ENCODE assay signal across 14 cellular contexts in the genomic region with DNA sequence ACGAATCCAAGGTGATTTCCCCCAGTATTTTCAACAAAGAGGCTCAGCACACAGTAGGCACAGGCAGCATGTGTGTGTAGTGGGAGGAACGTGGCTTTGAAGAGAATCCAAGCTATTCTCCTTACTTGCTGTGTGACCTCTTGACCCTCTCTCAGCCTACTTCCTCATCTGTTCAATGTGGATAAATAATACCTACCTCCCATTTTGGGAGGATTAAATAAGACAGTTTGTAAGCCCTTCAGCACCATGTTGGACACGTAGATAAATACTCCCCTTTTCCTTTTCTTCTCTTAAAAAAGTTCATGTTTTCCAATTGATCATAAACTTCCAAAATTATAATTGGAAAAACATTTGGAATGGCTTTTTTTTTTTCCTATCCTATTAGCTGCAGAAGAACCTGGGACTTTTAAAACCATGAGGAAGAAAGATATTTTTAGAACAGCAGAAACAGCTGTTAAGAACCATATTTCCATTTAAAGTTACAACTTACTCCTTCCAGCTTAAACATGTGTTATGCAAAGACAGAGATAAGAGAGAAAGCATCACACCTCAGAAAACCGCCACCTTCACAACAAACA. TPM values are rescaled to one million over a fixed set of nuclear protein-coding genes. Genes with fewer than 3 reads are reported as not detected.
DNase-seq lines count a peak whose midpoint lies in the region; ATAC-seq and TF ChIP-seq lines count a peak whose summit lies in the region.
"Had no signal": no experiment of that assay in that cellular context is flagged by ENCODE, and none has a peak within 500 bp of the region (broad histone marks: within the 10 kb centered on the region; RNA-seq: fewer than 3 reads in every experiment).

No MANE protein-coding gene starts in this region.

- H3K9me3 ChIP-seq in cardiac muscle cell (ENCODE audit: low read depth) (no peaks in the 10 kb centered on the region), right cardiac atrium (ENCODE audit: control insufficient read depth, low read length) (no peaks in the 10 kb centered on the region), SU-DHL-6 (ENCODE audit: insufficient read depth, low read length) (no peaks in the 10 kb centered on the region), vagina (no peaks in the 10 kb centered on the region), stomach (no peaks in the 10 kb centered on the region)

- H3K4me3 ChIP-seq in cardiac muscle cell = no peak overlapping the region
- no peak overlapping the region for H3K4me3 ChIP-seq in right cardiac atrium (ENCODE audit: low read length)
- no peak overlapping the region for H3K4me3 ChIP-seq in SU-DHL-6 (ENCODE audit: insufficient read depth, low read length, poor library complexity, severe bottlenecking)
- no peak overlapping the region for H3K4me3 ChIP-seq in fibroblast of villous mesenchyme (ENCODE audit: low read depth, low read length)
- no peak overlapping the region for H3K4me3 ChIP-seq in vagina
- no peak overlapping the region for H3K4me3 ChIP-seq in stomach

- POLR2A ChIA-PET in RWPE1 (lab: Yijun Ruan, JAX; ENCODE audit: low non-redundant PET) = no interaction called here

- H3K79me2 ChIP-seq in SU-DHL-6 (ENCODE audit: insufficient read depth, low read length) = no peaks in the 10 kb centered on the region

- no peak for TF ChIP-seq EP300 in stomach (IDR thresholded peaks at IDR 0.05)

- no peak for ATAC-seq in right cardiac atrium
- ATAC-seq in HG02970 (IDR thresholded peaks at IDR 0.05; ENCODE audit: low FRiP score, unreplicated experiment) = no peak

- CTCF ChIA-PET in RWPE1 (lab: Yijun Ruan, JAX) = no interaction called here

- no peaks in the 10 kb centered on the region for H3K9me2 ChIP-seq in SU-DHL-6 (replicated peaks; ENCODE audit: insufficient read depth, low read length)

- H2AFZ ChIP-seq in SU-DHL-6 (ENCODE audit: low read depth, low read length, severe bottlenecking) = no peak overlapping the region

- no peaks in the 10 kb centered on the region for H4K20me1 ChIP-seq in SU-DHL-6 (ENCODE audit: low read depth, low read length)

- H3K4me1 ChIP-seq in cardiac muscle cell (ENCODE audit: low read depth) (peaks cover 11% of the 10 kb centered on the region), right cardiac atrium (ENCODE audit: control insufficient read depth, insufficient read depth, low read length) (no peaks in the 10 kb centered on the region), vagina (peaks cover 6% of the 10 kb centered on the region), stomach (peaks cover 0 to 12% (median 4%) of the 10 kb centered on the region in 4 donors)

- no peak for TF ChIP-seq CTCF in cardiac muscle cell (IDR thresholded peaks at IDR 0.05; ENCODE audit: low read depth, low read length)
- no peak for TF ChIP-seq CTCF in SU-DHL-6 (IDR thresholded peaks at IDR 0.05; ENCODE audit: insufficient read depth, low read length, poor library complexity, severe bottlenecking)
- no peak for TF ChIP-seq CTCF in fibroblast of villous mesenchyme (IDR thresholded peaks at IDR 0.05; ENCODE audit: insufficient read depth, low read depth, low read length)
- no peak for TF ChIP-seq CTCF in vagina (IDR thresholded peaks at IDR 0.05)
- no peak for TF ChIP-seq CTCF in RWPE1 (conservative IDR thresholded peaks at IDR 0.05; ENCODE audit: low read depth)
- TF ChIP-seq CTCF in stomach (IDR thresholded peaks at IDR 0.05) = no peak

- DNase-seq in cardiac muscle cell (ENCODE audit: low read depth in 1 of 2, low spot score in 1 of 2) (peak in 1 of 2 donors; percentile 4), right cardiac atrium (no peak), fibroblast of villous mesenchyme (ENCODE audit: low read depth) (peak; percentile 20), vagina (ENCODE audit: extremely low spot score in 2 of 2) (no peak), RWPE1 (ENCODE audit: low spot score) (no peak), stomach (no peak)
- DNase-seq: activated CD8-positive, alpha-beta memory T cell treated with anti-CD3 and anti-CD28 coated beads, Interleukin-2, amount 50 U/mL, for 48 hours; mesendoderm; NCI-H187; NCI-H526; stimulated activated CD4-positive, alpha-beta T cell treated with anti-CD3 and anti-CD28 coated beads, Interleukin-1b, Interleukin-23, amount 100 ng/mL, for 48 hours; stimulated activated CD8-positive, alpha-beta memory T cell treated with anti-CD3 and anti-CD28 coated beads, Interleukin-4, amount 100 ng/mL, for 48 hours had no signal

- 60% methylated on average over 4 of the region's 4 CpGs for WGBS in right cardiac atrium
- 68 to 88% (median 79%) methylated on average over 4 of the region's 4 CpGs for WGBS in stomach, 5 donors

- H3K36me3 ChIP-seq in cardiac muscle cell = no peaks in the 10 kb centered on the region
- H3K36me3 ChIP-seq in SU-DHL-6 (ENCODE audit: low read length) = peaks cover 31% of the 10 kb centered on the region; the same call in 1 of the 2 replicates
- no peaks in the 10 kb centered on the region for H3K36me3 ChIP-seq in vagina
- H3K36me3 ChIP-seq in stomach = no peaks in the 10 kb centered on the region

- H3K9ac ChIP-seq in SU-DHL-6 (ENCODE audit: low read length) = no peak overlapping the region

- no peak overlapping the region for H3K4me2 ChIP-seq in SU-DHL-6 (ENCODE audit: low read depth, low read length, poor library complexity, severe bottlenecking)

- no peaks in the 10 kb centered on the region for H3K27me3 ChIP-seq in cardiac muscle cell
- no peaks in the 10 kb centered on the region for H3K27me3 ChIP-seq in right cardiac atrium (ENCODE audit: control insufficient read depth, insufficient read depth)
- no peaks in the 10 kb centered on the region for H3K27me3 ChIP-seq in SU-DHL-6 (ENCODE audit: low read length)
- H3K27me3 ChIP-seq in vagina = no peaks in the 10 kb centered on the region
- no peaks in the 10 kb centered on the region for H3K27me3 ChIP-seq in stomach

- intact Hi-C loops in right cardiac atrium (cut with DNase I) = no loop called here
- intact Hi-C loops in vagina (cut with DNase I) = no loop called here
- intact Hi-C loops in stomach (cut with DNase I; ENCODE audit: low total_unique reads) = no loop called here

- H3K27ac ChIP-seq in cardiac muscle cell (peak overlapping the region; percentile 65), right cardiac atrium (ENCODE audit: low read length) (no peak overlapping the region), SU-DHL-6 (ENCODE audit: low read depth, low read length) (peak overlapping the region; percentile 24; the same call in 1 of the 2 replicates), vagina (peak overlapping the region; percentile 4), RWPE1 (no peak overlapping the region), stomach (no peak overlapping the region)

- no peak for TF ChIP-seq POLR2A in vagina (IDR thresholded peaks at IDR 0.05)
- no peak for TF ChIP-seq POLR2A in stomach (IDR thresholded peaks at IDR 0.05)

- peaks cover 44% of the 10 kb centered on the region for H3F3A ChIP-seq in SU-DHL-6 (ENCODE audit: insufficient read depth)

RNA-seq across cellular contexts. Expression of a gene that starts 56.1 kb away (rescaled TPM):
- 2.1 and 7.4 TPM in 2 replicates for total RNA-seq in cardiac muscle cell
- 3.3 and 5.0 TPM in 2 replicates for polyA plus RNA-seq in cardiac muscle cell
- 10 to 100 TPM in 3 of 4 donors, 1 to 10 TPM in 1; 9.0 to 13.3 (median 11.3) TPM for total RNA-seq in right cardiac atrium
- 4.6 TPM for polyA plus RNA-seq in right cardiac atrium
- total RNA-seq in fibroblast of villous mesenchyme = 4.7 and 5.2 TPM in 2 replicates
- total RNA-seq in vagina = 17.7 TPM
- 10 to 100 TPM; 12.9 to 40.0 (median 19.1) TPM for total RNA-seq in stomach
- 1 to 10 TPM; 2.4 to 4.4 (median 2.7) TPM for polyA plus RNA-seq in stomach

Comparison
In these comparisons a context has a peak if more than half of its experiments do, and no peak if none do; other contexts are left out.
1. H3K27ac ChIP-seq: peak in cardiac muscle cell (single experiment), SU-DHL-6 (single experiment) and vagina (single experiment); none in right cardiac atrium (single experiment), RWPE1 (single experiment) and stomach (0 of 5).